14 cellular contexts compared by ENCODE assay signal in the genomic region with DNA sequence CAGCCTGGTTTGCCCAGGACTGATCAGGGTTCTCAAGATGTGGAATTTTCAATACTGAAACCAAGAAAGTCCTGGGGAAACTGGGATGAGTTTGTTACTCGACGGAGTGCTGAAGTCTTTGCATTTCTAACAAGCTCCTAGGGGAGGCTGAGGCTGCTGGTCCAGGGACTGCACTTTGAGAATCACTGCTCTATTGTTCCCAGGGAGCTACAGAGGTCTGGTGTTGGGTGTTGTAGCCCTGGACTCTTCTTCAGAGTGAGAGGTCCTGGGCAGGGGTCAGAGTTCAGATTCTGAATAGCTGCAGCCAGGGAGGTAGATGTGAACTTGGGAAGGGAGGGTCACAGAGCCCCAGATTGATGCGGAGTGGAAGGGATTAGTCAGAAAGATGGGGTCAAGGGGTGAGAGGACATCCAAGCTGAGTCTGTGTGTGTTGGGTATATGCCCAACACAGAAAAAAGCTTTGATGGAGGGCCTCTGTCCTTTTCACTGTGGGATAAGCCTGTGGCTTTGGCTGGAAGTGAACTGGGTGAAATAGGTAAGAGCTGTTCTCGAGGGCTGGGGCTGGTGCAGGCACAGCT. TPM values are rescaled to one million over a fixed set of nuclear protein-coding genes. Genes with fewer than 3 reads are reported as not detected.
"Had no signal": no experiment of that assay in that cellular context is flagged by ENCODE, and none has a peak within 500 bp of the region (broad histone marks: within the 10 kb centered on the region; RNA-seq: fewer than 3 reads in every experiment).

No MANE protein-coding gene starts in this region.

- H3K27me3 Mint-ChIP-seq: activated naive CD4-positive, alpha-beta T cell treated with anti-CD3 and anti-CD28 coated beads, Interleukin-2, amount 10 ng/mL, durations not matched to agents 7 days and 5 days; stimulated activated naive CD8-positive, alpha-beta T cell treated with anti-CD3 and anti-CD28 coated beads, Interleukin-15, amount 100 ng/mL, for 72 hours had no signal

- H3K27ac Mint-ChIP-seq: activated CD4-positive, alpha-beta T cell treated with anti-CD3 and anti-CD28 coated beads, Interleukin-2, amount 10 ng/mL, durations not matched to agents 7 days and 5 days; activated naive CD4-positive, alpha-beta T cell treated with anti-CD3 and anti-CD28 coated beads, Interleukin-2, amount 10 ng/mL, durations not matched to agents 7 days and 5 days; WTC11 had no signal

- H3K27ac ChIP-seq: psoas muscle, SJSA1, uterus had no signal

- H3K4me1 ChIP-seq: SJSA1, uterus had no signal

- DNase-seq: activated CD4-positive, alpha-beta T cell treated with anti-CD3 and anti-CD28 coated beads, Interleukin-2, amount 10 ng/mL, durations not matched to agents 7 days and 5 days; activated CD8-positive, alpha-beta memory T cell treated with anti-CD3 and anti-CD28 coated beads for 24 hours; activated naive CD4-positive, alpha-beta T cell treated with anti-CD3 and anti-CD28 coated beads, Interleukin-2, amount 10 ng/mL, durations not matched to agents 7 days and 5 days; naive B cell; psoas muscle; stimulated activated CD4-positive, alpha-beta T cell treated with anti-CD3 and anti-CD28 coated beads, Interleukin-4, amount 100 ng/mL, for 4 hours; stimulated activated naive CD8-positive, alpha-beta T cell treated with anti-CD3 and anti-CD28 coated beads, Interleukin-15, amount 100 ng/mL, for 72 hours; T-helper 9 cell; uterus had no signal

- H3K4me1 Mint-ChIP-seq: activated naive CD4-positive, alpha-beta T cell treated with anti-CD3 and anti-CD28 coated beads, Interleukin-2, amount 10 ng/mL, durations not matched to agents 7 days and 5 days; naive B cell had no signal

- H3K4me3 Mint-ChIP-seq: activated CD4-positive, alpha-beta T cell treated with anti-CD3 and anti-CD28 coated beads, Interleukin-2, amount 10 ng/mL, durations not matched to agents 7 days and 5 days; activated naive CD4-positive, alpha-beta T cell treated with anti-CD3 and anti-CD28 coated beads, Interleukin-2, amount 10 ng/mL, durations not matched to agents 7 days and 5 days; naive B cell; stimulated activated naive CD8-positive, alpha-beta T cell treated with anti-CD3 and anti-CD28 coated beads, Interleukin-15, amount 100 ng/mL, for 72 hours; WTC11 had no signal

- H3K36me3 Mint-ChIP-seq: activated naive CD4-positive, alpha-beta T cell treated with anti-CD3 and anti-CD28 coated beads, Interleukin-2, amount 10 ng/mL, durations not matched to agents 7 days and 5 days; WTC11 had no signal

- H3K4me3 ChIP-seq: lung, psoas muscle, SJSA1, uterus had no signal

- H3K27me3 ChIP-seq: SJSA1, uterus had no signal

- H3K9me3 ChIP-seq: psoas muscle, SJSA1, uterus had no signal

- H3K9me3 Mint-ChIP-seq: activated CD4-positive, alpha-beta T cell treated with anti-CD3 and anti-CD28 coated beads, Interleukin-2, amount 10 ng/mL, durations not matched to agents 7 days and 5 days; activated naive CD4-positive, alpha-beta T cell treated with anti-CD3 and anti-CD28 coated beads, Interleukin-2, amount 10 ng/mL, durations not matched to agents 7 days and 5 days; stimulated activated naive CD8-positive, alpha-beta T cell treated with anti-CD3 and anti-CD28 coated beads, Interleukin-15, amount 100 ng/mL, for 72 hours; WTC11 had no signal

- H3K36me3 ChIP-seq: SJSA1, uterus had no signal

RNA-seq across cellular contexts. Expression of gene TMEM238L, which starts 14.1 kb away (rescaled TPM):
- total RNA-seq: activated CD4-positive, alpha-beta T cell treated with anti-CD3 and anti-CD28 coated beads, Interleukin-2, amount 10 ng/mL, durations not matched to agents 7 days and 5 days; cerebellum; fibroblast of lung; lung; psoas muscle; SJSA1; uterus; WTC11 had no signal
- polyA plus RNA-seq: fibroblast of lung had no signal

RNA-seq across cellular contexts. Expression of gene PIRT, which starts 48.1 kb away (rescaled TPM):
- total RNA-seq: activated CD4-positive, alpha-beta T cell treated with anti-CD3 and anti-CD28 coated beads, Interleukin-2, amount 10 ng/mL, durations not matched to agents 7 days and 5 days; fibroblast of lung; psoas muscle; SJSA1; WTC11 had no signal
- polyA plus RNA-seq: fibroblast of lung, lung had no signal
